8 cellular contexts compared by ENCODE assay signal in genomic region chr22:48574776-48575566, GRCh38.
DNase-seq lines count a peak whose midpoint lies in the region; ATAC-seq and TF ChIP-seq lines count a peak whose summit lies in the region.

No MANE protein-coding gene starts in this region.

- H3K27ac ChIP-seq in SJSA1 (no peak overlapping the region), gastroesophageal sphincter (no peak overlapping the region)

- no peak for TF ChIP-seq EP300 in gastroesophageal sphincter (IDR thresholded peaks at IDR 0.05)

- peaks cover 20% of the 10 kb centered on the region for H3K9me3 Mint-ChIP-seq in activated naive CD4-positive, alpha-beta T cell treated with anti-CD3 and anti-CD28 coated beads for 36 hours

- no peaks in the 10 kb centered on the region for H3K27me3 ChIP-seq in SJSA1 (replicated peaks)
- peaks cover 66% of the 10 kb centered on the region for H3K27me3 ChIP-seq in gastroesophageal sphincter

- DNase-seq in activated naive CD4-positive, alpha-beta T cell treated with anti-CD3 and anti-CD28 coated beads for 36 hours: peak; percentile 41
- DNase-seq in activated naive CD4-positive, alpha-beta T cell treated with Interleukin-2 at 50 U/mL for 16 hours: no peak
- DNase-seq in SJSA1 (ENCODE audit: low read depth in 1 of 2, low spot score in 2 of 2): peak; percentile 57 to 72
- DNase-seq in pons (ENCODE audit: low spot score): peak; percentile 37
- no peak for DNase-seq in NOMO-1 treated with dmso at 0.1 percent for 144 hours (lab: John Stamatoyannopoulos, UW; ENCODE audit: unreplicated experiment)
- DNase-seq in middle frontal gyrus (ENCODE audit: extremely low spot score, low spot score): no peak
- no peak for DNase-seq in central memory CD4-positive, alpha-beta T cell

- intact Hi-C loops in activated naive CD4-positive, alpha-beta T cell treated with anti-CD3 and anti-CD28 coated beads for 36 hours (cut with micrococcal nuclease): no loop called here

- 41% methylated on average over 6 of the region's 84 CpGs; no CpG with 5 or more reads in 1 of the 2 donors for WGBS in gastroesophageal sphincter (ENCODE audit: low coverage in 1 of 2), 2 donors

- H3K36me3 Mint-ChIP-seq in activated naive CD4-positive, alpha-beta T cell treated with anti-CD3 and anti-CD28 coated beads for 36 hours (ENCODE audit: low read depth): peaks cover 2% of the 10 kb centered on the region

- H3K4me1 ChIP-seq in SJSA1 (replicated peaks) (peaks cover 42% of the 10 kb centered on the region), gastroesophageal sphincter (peaks cover 0 to 15% (median 0%) of the 10 kb centered on the region in 3 donors)

- peaks cover 25% of the 10 kb centered on the region for H3K27me3 Mint-ChIP-seq in activated naive CD4-positive, alpha-beta T cell treated with anti-CD3 and anti-CD28 coated beads for 36 hours (ENCODE audit: low read depth)

- peaks cover 2% of the 10 kb centered on the region for H3K4me1 Mint-ChIP-seq in activated naive CD4-positive, alpha-beta T cell treated with anti-CD3 and anti-CD28 coated beads for 36 hours (ENCODE audit: low read depth)

- H3K4me3 ChIP-seq in SJSA1 (peak overlapping the region; percentile 32), gastroesophageal sphincter (peak overlapping the region in 1 of 2 donors; percentile 22)

- ATAC-seq in gastroesophageal sphincter: peak; percentile 78

- H3K36me3 ChIP-seq in SJSA1 (peaks cover 6% of the 10 kb centered on the region; the same call in 1 of the 2 replicates), gastroesophageal sphincter (no peaks in the 10 kb centered on the region)

- H3K27ac Mint-ChIP-seq in activated naive CD4-positive, alpha-beta T cell treated with anti-CD3 and anti-CD28 coated beads for 36 hours: no peak overlapping the region

- H3K9me3 ChIP-seq in SJSA1 (replicated peaks): peaks cover 10% of the 10 kb centered on the region; the same call in 1 of the 2 replicates
- H3K9me3 ChIP-seq in gastroesophageal sphincter: peaks cover 0 to 24% (median 0%) of the 10 kb centered on the region in 3 donors

- no peak for TF ChIP-seq POLR2A in gastroesophageal sphincter (IDR thresholded peaks at IDR 0.05)

- no peak overlapping the region for H3K4me3 Mint-ChIP-seq in activated naive CD4-positive, alpha-beta T cell treated with anti-CD3 and anti-CD28 coated beads for 36 hours

- peak in 2 of 4 experiments; percentile 50 for TF ChIP-seq CTCF in gastroesophageal sphincter (IDR thresholded peaks at IDR 0.05)

- CTCF ChIA-PET in activated naive CD4-positive, alpha-beta T cell treated with anti-CD3 and anti-CD28 coated beads for 36 hours (lab: Charles Lee): no interaction called here

Comparison
In these comparisons a context has a peak if more than half of its experiments do, and no peak if none do; other contexts are left out.
1. DNase-seq: peak in activated naive CD4-positive, alpha-beta T cell treated with anti-CD3 and anti-CD28 coated beads for 36 hours (single experiment), SJSA1 (2 of 2) and pons (single experiment); none in activated naive CD4-positive, alpha-beta T cell treated with Interleukin-2 at 50 U/mL for 16 hours (single experiment), NOMO-1 treated with dmso at 0.1 percent for 144 hours (single experiment), middle frontal gyrus (single experiment) and central memory CD4-positive, alpha-beta T cell (single experiment).